ENCODE assay signal across 1 cellular context in the genomic region with DNA sequence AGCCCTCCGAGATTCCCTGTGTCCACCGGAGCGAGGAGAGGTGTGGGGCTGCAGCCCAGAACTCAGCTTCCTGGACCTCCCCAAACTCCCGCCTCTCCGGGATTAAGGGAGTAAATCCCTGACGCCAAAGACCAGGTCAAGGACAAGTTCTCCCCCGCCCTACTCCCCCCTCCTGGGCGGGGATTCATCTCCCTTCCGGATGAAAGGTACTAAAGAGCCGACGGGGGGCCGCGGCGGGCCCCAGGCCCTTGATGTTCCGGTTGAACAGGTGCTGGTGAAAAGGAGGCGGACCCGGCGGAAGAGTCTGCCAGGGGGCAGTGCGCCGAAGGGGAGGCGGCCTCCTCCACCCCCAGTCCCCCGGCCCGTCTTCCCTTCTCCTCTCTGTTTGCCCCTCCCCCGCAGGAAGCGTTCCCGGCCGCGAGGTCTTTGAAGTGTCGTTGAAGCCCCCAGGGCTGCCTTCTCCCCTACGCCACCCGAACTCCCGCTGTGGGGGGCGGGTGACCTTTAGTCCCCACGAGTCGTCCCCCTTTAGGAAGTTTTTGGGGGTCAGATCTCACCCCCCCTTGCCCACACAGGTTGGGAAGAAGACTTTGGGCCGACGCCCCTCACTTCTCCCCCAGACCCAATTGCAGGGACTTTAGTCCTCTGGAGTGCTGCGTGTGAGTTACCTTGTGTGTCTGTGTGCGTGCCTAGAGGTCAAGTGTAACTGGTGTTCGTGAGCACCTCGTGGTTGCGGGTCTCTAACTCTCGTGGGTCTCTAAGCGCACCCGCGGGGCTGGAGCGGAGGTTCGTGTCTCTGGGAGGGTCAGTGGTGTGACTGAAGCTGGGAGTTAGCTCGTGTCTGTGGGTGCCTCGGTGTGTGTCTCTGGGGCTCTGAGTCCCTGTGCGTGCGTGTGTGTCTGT.
A peak's percentile ranks its signal among the peaks of the same experiment; 100 is the strongest.
TF ChIP-seq lines count a peak whose summit lies in the region.

No MANE protein-coding gene starts in this region.

TF ChIP-seq in HepG2, 621 proteins besides CTCF, POLR2A, EP300 and RAD21 (continued from another document and continues in another):
- TF ChIP-seq ZBTB49 (CRISPR knock-in tag; IDR thresholded peaks at IDR 0.05; ENCODE audit: borderline replicate concordance): 0 out of 2 replicates have a peak, but pooled peaks have one; percentile 24
- TF ChIP-seq ZNF235 (CRISPR knock-in tag; IDR thresholded peaks at IDR 0.05; ENCODE audit: borderline replicate concordance): peak; percentile 76; the same call in 1 of the 2 replicates
- TF ChIP-seq RBM39 (IDR thresholded peaks at IDR 0.05; ENCODE audit: low read depth, low read length, poor library complexity, severe bottlenecking): peak; percentile 96
- peak; percentile 80 for TF ChIP-seq ZNF12 (CRISPR knock-in tag; IDR thresholded peaks at IDR 0.05)
- TF ChIP-seq ZNF124 (CRISPR knock-in tag; IDR thresholded peaks at IDR 0.05): peak; percentile 93
- no peak; the same call in 1 of the 2 replicates for TF ChIP-seq PRDM15 (CRISPR knock-in tag; IDR thresholded peaks at IDR 0.05)
- peak; percentile 81 for TF ChIP-seq ZNF772 (CRISPR knock-in tag; IDR thresholded peaks at IDR 0.05)
- peak; percentile 94 for TF ChIP-seq ZNF614 (CRISPR knock-in tag; IDR thresholded peaks at IDR 0.05; ENCODE audit: borderline replicate concordance)
- no peak; the same call in 1 of the 2 replicates for TF ChIP-seq ZNF589 (CRISPR knock-in tag; conservative IDR thresholded peaks at IDR 0.05)
- no peak; the same call in none of the 2 replicates for TF ChIP-seq ZSCAN30 (CRISPR knock-in tag; IDR thresholded peaks at IDR 0.05)
- TF ChIP-seq ZMAT3 (CRISPR knock-in tag; conservative IDR thresholded peaks at IDR 0.05): peak; percentile 97
- TF ChIP-seq ZNF687 (CRISPR knock-in tag; IDR thresholded peaks at IDR 0.05): peak; percentile 90
- TF ChIP-seq EHMT2 (IDR thresholded peaks at IDR 0.05; ENCODE audit: borderline replicate concordance, low read depth, low read length): no peak
- peak; percentile 75; the same call in 1 of the 2 replicates for TF ChIP-seq PAF1 (CRISPR knock-in tag; IDR thresholded peaks at IDR 0.05)
- TF ChIP-seq FOXO4 (CRISPR knock-in tag; conservative IDR thresholded peaks at IDR 0.05): 0 out of 2 replicates have a peak, but pooled peaks have one; percentile 5
- peak; percentile 82; the same call in 1 of the 2 replicates for TF ChIP-seq ZNF510 (CRISPR knock-in tag; IDR thresholded peaks at IDR 0.05; ENCODE audit: low read depth)
- TF ChIP-seq ZNF484 (CRISPR knock-in tag; IDR thresholded peaks at IDR 0.05; ENCODE audit: borderline replicate concordance, low read depth): peak; percentile 47; the same call in 1 of the 2 replicates
- peak; percentile 98 for TF ChIP-seq ISL2 (CRISPR knock-in tag; IDR thresholded peaks at IDR 0.05)
- no peak for TF ChIP-seq PHB2 (IDR thresholded peaks at IDR 0.05; ENCODE audit: partially characterized antibody)
- TF ChIP-seq, protein P1, sequence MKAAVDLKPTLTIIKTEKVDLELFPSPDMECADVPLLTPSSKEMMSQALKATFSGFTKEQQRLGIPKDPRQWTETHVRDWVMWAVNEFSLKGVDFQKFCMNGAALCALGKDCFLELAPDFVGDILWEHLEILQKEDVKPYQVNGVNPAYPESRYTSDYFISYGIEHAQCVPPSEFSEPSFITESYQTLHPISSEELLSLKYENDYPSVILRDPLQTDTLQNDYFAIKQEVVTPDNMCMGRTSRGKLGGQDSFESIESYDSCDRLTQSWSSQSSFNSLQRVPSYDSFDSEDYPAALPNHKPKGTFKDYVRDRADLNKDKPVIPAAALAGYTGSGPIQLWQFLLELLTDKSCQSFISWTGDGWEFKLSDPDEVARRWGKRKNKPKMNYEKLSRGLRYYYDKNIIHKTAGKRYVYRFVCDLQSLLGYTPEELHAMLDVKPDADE (CRISPR knock-in tag; IDR thresholded peaks at IDR 0.05): no peak
- peak; percentile 97 for TF ChIP-seq KDM2A (CRISPR knock-in tag; IDR thresholded peaks at IDR 0.05; ENCODE audit: borderline replicate concordance, low read depth)
- peak in 1 of 2 experiments; percentile 84; a peak in 2 of 4 replicates for TF ChIP-seq REST (IDR thresholded peaks at IDR 0.05; ENCODE audit: borderline replicate concordance in 1 of 2, low read depth in 1 of 2, low read length in 2 of 2)
- TF ChIP-seq KDM4B (CRISPR knock-in tag; IDR thresholded peaks at IDR 0.05): peak; percentile 98
- no peak; the same call in 1 of the 2 replicates for TF ChIP-seq KLF12 (CRISPR knock-in tag; IDR thresholded peaks at IDR 0.05; ENCODE audit: borderline replicate concordance)
- peak; percentile 40 for TF ChIP-seq ZNF256 (CRISPR knock-in tag; conservative IDR thresholded peaks at IDR 0.05)
- no peak; the same call in none of the 2 replicates for TF ChIP-seq MTF1 (CRISPR knock-in tag; IDR thresholded peaks at IDR 0.05)
- no peak for TF ChIP-seq KLF13 (CRISPR knock-in tag; IDR thresholded peaks at IDR 0.05)
- TF ChIP-seq FOXP1 (IDR thresholded peaks at IDR 0.05): 0 out of 2 replicates have a peak, but pooled peaks have one; percentile 7
- peak; percentile 91 for TF ChIP-seq FOXP1 (CRISPR knock-in tag; IDR thresholded peaks at IDR 0.05)
- TF ChIP-seq SALL1 (CRISPR knock-in tag; IDR thresholded peaks at IDR 0.05): peak; percentile 94
- TF ChIP-seq FOXC1 (CRISPR knock-in tag; IDR thresholded peaks at IDR 0.05; ENCODE audit: borderline replicate concordance): peak; percentile 50; the same call in 1 of the 2 replicates
- TF ChIP-seq HDAC6 (IDR thresholded peaks at IDR 0.05; ENCODE audit: low read depth, low read length): no peak
- peak; percentile 81; the same call in 1 of the 2 replicates for TF ChIP-seq ZNF232 (CRISPR knock-in tag; IDR thresholded peaks at IDR 0.05; ENCODE audit: borderline replicate concordance)
